ENCODE assay signal across 24 cellular contexts in genomic region chr9:18428621-18429020, GRCh38. TPM values are rescaled to one million over a fixed set of nuclear protein-coding genes. Genes with fewer than 3 reads are reported as not detected.
"Had no signal": no experiment of that assay in that cellular context is flagged by ENCODE, and none has a peak within 500 bp of the region (broad histone marks: within the 10 kb centered on the region; RNA-seq: fewer than 3 reads in every experiment).

No MANE protein-coding gene starts in this region.

- H3K9me3 Mint-ChIP-seq: activated naive CD4-positive, alpha-beta T cell treated with anti-CD3 and anti-CD28 coated beads, Interleukin-2, amount 50 U/mL, for 72 hours; activated T-cell treated with anti-CD3 and anti-CD28 coated beads, Interleukin-2, amount 50 U/mL, for 72 hours; central memory CD8-positive, alpha-beta T cell; T-helper 2 cell treated with Interferon-gamma antibody and Interleukin-4, amounts not matched to agents 5 μg/mL and 100 μg/mL, for 36 hours had no signal

- H3K36me3 Mint-ChIP-seq: activated naive CD4-positive, alpha-beta T cell treated with anti-CD3 and anti-CD28 coated beads, Interleukin-2, amount 50 U/mL, for 72 hours had no signal

- DNase-seq: activated CD4-positive, alpha-beta T cell treated with anti-CD3 and anti-CD28 coated beads for 4 hours; activated CD4-positive, alpha-beta T cell treated with anti-CD3 and anti-CD28 coated beads, Interleukin-2, amount 50 U/mL, for 4 hours; activated naive CD4-positive, alpha-beta T cell; activated T-cell treated with anti-CD3 and anti-CD28 coated beads for 4 hours; activated T-cell treated with anti-CD3 and anti-CD28 coated beads, Interleukin-2, amount 50 U/mL, for 72 hours; anterior cingulate cortex; dermis blood vessel endothelial cell; effector CD4-positive, alpha-beta T cell; gastrocnemius medialis; glutamatergic neuron; left ventricle myocardium inferior; pancreas; retina; small intestine; stimulated activated naive CD4-positive, alpha-beta T cell treated with Interleukin-2 at 50 U/mL for 16 hours; testis; transverse colon had no signal

- H3K9me3 ChIP-seq: esophagus muscularis mucosa, gastrocnemius medialis, left ventricle myocardium inferior, pancreas, prostate gland, testis, transverse colon had no signal

- H3K27me3 ChIP-seq: esophagus muscularis mucosa, gastrocnemius medialis, pancreas, testis, transverse colon had no signal

- H3K27ac ChIP-seq: gastrocnemius medialis, left ventricle myocardium inferior, pancreas, prostate gland, testis, transverse colon had no signal

- H3K36me3 ChIP-seq: esophagus muscularis mucosa, gastrocnemius medialis, left ventricle myocardium inferior, pancreas, prostate gland, transverse colon had no signal

- H3K27me3 Mint-ChIP-seq: central memory CD8-positive, alpha-beta T cell had no signal

- ATAC-seq: activated naive CD4-positive, alpha-beta T cell treated with anti-CD3 and anti-CD28 coated beads, Interleukin-2, amount 50 U/mL, for 72 hours; activated T-cell treated with anti-CD3 and anti-CD28 coated beads, Interleukin-2, amount 50 U/mL, for 72 hours; gastrocnemius medialis; pancreas; sciatic nerve had no signal

- H3K4me1 ChIP-seq: gastrocnemius medialis, pancreas, prostate gland had no signal

- H3K27ac Mint-ChIP-seq: activated naive CD4-positive, alpha-beta T cell treated with anti-CD3 and anti-CD28 coated beads, Interleukin-2, amount 50 U/mL, for 72 hours; activated T-cell treated with anti-CD3 and anti-CD28 coated beads, Interleukin-2, amount 50 U/mL, for 72 hours; T-helper 2 cell treated with Interferon-gamma antibody and Interleukin-4, amounts not matched to agents 5 μg/mL and 100 μg/mL, for 36 hours had no signal

- H3K4me1 Mint-ChIP-seq: central memory CD8-positive, alpha-beta T cell had no signal

- H3K4me3 ChIP-seq: esophagus muscularis mucosa, gastrocnemius medialis, left ventricle myocardium inferior, lung, pancreas, prostate gland, testis, transverse colon had no signal

- H3K4me3 Mint-ChIP-seq: activated T-cell treated with anti-CD3 and anti-CD28 coated beads, Interleukin-2, amount 50 U/mL, for 72 hours; central memory CD8-positive, alpha-beta T cell; T-helper 2 cell treated with Interferon-gamma antibody and Interleukin-4, amounts not matched to agents 5 μg/mL and 100 μg/mL, for 36 hours had no signal

RNA-seq across cellular contexts. Expression of gene ADAMTSL1, which starts 45.3 kb away (rescaled TPM):
- total RNA-seq: activated naive CD4-positive, alpha-beta T cell treated with anti-CD3 and anti-CD28 coated beads, Interleukin-2, amount 50 U/mL, for 72 hours; activated T-cell treated with anti-CD3 and anti-CD28 coated beads, Interleukin-2, amount 50 U/mL, for 72 hours had no signal
